Comparison of ENCODE assay signal across 1 cellular context in the genomic region with DNA sequence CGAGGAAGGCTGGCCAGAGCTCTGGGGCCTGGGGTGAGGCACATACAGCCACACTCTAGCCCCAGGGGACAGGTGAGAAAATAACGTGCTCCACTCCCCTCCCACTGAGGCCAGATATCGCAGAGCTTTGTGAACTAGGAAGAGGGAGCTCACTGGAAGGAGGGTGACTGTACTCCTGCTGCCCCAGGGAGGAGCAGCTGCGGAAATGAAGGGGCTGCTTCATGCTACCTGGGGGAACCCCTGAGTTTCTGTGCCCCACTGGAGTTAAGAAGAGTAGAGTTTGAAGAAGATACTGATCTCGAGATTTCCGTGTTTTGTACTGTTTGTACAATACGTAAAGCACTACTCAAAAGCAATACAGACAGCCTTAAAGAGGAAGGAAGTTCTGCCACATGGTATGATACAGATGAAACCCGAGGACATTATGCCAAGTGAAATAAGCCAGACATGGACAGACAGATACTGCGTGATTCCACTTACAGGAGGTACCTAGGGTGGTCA.
TF ChIP-seq lines count a peak whose summit lies in the region.

No MANE protein-coding gene starts in this region.

TF ChIP-seq in H1, 55 proteins besides CTCF, POLR2A, EP300 and RAD21 (continued from another document):
- TF ChIP-seq, protein P1, sequence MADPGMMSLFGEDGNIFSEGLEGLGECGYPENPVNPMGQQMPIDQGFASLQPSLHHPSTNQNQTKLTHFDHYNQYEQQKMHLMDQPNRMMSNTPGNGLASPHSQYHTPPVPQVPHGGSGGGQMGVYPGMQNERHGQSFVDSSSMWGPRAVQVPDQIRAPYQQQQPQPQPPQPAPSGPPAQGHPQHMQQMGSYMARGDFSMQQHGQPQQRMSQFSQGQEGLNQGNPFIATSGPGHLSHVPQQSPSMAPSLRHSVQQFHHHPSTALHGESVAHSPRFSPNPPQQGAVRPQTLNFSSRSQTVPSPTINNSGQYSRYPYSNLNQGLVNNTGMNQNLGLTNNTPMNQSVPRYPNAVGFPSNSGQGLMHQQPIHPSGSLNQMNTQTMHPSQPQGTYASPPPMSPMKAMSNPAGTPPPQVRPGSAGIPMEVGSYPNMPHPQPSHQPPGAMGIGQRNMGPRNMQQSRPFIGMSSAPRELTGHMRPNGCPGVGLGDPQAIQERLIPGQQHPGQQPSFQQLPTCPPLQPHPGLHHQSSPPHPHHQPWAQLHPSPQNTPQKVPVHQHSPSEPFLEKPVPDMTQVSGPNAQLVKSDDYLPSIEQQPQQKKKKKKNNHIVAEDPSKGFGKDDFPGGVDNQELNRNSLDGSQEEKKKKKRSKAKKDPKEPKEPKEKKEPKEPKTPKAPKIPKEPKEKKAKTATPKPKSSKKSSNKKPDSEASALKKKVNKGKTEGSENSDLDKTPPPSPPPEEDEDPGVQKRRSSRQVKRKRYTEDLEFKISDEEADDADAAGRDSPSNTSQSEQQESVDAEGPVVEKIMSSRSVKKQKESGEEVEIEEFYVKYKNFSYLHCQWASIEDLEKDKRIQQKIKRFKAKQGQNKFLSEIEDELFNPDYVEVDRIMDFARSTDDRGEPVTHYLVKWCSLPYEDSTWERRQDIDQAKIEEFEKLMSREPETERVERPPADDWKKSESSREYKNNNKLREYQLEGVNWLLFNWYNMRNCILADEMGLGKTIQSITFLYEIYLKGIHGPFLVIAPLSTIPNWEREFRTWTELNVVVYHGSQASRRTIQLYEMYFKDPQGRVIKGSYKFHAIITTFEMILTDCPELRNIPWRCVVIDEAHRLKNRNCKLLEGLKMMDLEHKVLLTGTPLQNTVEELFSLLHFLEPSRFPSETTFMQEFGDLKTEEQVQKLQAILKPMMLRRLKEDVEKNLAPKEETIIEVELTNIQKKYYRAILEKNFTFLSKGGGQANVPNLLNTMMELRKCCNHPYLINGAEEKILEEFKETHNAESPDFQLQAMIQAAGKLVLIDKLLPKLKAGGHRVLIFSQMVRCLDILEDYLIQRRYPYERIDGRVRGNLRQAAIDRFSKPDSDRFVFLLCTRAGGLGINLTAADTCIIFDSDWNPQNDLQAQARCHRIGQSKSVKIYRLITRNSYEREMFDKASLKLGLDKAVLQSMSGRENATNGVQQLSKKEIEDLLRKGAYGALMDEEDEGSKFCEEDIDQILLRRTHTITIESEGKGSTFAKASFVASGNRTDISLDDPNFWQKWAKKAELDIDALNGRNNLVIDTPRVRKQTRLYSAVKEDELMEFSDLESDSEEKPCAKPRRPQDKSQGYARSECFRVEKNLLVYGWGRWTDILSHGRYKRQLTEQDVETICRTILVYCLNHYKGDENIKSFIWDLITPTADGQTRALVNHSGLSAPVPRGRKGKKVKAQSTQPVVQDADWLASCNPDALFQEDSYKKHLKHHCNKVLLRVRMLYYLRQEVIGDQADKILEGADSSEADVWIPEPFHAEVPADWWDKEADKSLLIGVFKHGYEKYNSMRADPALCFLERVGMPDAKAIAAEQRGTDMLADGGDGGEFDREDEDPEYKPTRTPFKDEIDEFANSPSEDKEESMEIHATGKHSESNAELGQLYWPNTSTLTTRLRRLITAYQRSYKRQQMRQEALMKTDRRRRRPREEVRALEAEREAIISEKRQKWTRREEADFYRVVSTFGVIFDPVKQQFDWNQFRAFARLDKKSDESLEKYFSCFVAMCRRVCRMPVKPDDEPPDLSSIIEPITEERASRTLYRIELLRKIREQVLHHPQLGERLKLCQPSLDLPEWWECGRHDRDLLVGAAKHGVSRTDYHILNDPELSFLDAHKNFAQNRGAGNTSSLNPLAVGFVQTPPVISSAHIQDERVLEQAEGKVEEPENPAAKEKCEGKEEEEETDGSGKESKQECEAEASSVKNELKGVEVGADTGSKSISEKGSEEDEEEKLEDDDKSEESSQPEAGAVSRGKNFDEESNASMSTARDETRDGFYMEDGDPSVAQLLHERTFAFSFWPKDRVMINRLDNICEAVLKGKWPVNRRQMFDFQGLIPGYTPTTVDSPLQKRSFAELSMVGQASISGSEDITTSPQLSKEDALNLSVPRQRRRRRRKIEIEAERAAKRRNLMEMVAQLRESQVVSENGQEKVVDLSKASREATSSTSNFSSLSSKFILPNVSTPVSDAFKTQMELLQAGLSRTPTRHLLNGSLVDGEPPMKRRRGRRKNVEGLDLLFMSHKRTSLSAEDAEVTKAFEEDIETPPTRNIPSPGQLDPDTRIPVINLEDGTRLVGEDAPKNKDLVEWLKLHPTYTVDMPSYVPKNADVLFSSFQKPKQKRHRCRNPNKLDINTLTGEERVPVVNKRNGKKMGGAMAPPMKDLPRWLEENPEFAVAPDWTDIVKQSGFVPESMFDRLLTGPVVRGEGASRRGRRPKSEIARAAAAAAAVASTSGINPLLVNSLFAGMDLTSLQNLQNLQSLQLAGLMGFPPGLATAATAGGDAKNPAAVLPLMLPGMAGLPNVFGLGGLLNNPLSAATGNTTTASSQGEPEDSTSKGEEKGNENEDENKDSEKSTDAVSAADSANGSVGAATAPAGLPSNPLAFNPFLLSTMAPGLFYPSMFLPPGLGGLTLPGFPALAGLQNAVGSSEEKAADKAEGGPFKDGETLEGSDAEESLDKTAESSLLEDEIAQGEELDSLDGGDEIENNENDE (IDR thresholded peaks at IDR 0.05; ENCODE audit: insufficient replicate concordance, low read length): no peak
- no peak for TF ChIP-seq BRCA1 (IDR thresholded peaks at IDR 0.05; ENCODE audit: low read depth, low read length)
- TF ChIP-seq JUN (IDR thresholded peaks at IDR 0.05; ENCODE audit: low read depth, low read length): no peak
- no peak for TF ChIP-seq SAP30 (IDR thresholded peaks at IDR 0.05; ENCODE audit: insufficient read depth, insufficient replicate concordance, low read length)
- TF ChIP-seq SUZ12 (IDR thresholded peaks at IDR 0.05; ENCODE audit: low read length): no peak
- TF ChIP-seq TAF7 (optimal IDR thresholded peaks at IDR 0.05; ENCODE audit: borderline replicate concordance, low read depth, low read length): no peak
